ENCODE assay signal across 1 cellular context in the genomic region with DNA sequence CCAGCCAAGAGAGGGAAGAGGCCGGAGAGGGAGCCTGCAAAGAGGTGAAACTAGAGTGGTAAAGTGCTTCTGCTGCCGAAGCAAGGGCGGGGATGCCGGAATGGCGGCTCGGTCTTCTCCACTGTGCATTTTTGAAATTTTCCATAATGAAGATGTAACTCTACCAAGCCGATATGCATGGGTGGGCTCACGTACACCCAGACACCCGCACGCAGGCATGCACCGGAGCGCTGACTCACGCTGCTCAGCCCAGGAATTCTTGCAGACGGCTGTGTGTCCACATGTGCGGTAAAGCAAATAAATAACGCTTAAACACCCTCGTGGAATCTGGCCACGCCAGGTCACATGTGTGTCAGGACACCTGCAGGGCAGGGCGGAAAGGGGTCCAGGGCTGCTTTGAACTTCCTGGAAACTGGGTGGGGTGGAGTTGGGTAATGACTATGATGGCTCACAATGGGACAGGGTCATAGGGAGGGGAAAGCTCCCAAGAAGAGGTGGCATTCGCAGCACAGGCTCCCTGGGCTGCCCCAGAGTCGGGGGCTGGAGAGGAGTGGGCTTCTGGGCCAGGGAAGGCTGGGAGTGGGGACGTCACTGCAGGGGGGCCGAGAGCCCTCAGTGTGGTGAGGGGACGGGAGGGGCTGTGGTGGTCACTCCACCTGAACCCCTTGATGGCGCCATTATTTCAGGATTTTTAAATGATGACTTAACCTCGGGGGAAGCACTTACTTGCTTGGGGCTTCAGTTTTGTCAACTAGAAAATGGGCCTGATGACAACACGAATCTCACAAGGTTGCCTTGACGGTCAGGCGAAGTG.
TF ChIP-seq lines count a peak whose summit lies in the region.

No MANE protein-coding gene starts in this region.

TF ChIP-seq in HepG2, 621 proteins besides CTCF, POLR2A, EP300 and RAD21 (continued from another document and continues in another):
- TF ChIP-seq, protein P1, sequence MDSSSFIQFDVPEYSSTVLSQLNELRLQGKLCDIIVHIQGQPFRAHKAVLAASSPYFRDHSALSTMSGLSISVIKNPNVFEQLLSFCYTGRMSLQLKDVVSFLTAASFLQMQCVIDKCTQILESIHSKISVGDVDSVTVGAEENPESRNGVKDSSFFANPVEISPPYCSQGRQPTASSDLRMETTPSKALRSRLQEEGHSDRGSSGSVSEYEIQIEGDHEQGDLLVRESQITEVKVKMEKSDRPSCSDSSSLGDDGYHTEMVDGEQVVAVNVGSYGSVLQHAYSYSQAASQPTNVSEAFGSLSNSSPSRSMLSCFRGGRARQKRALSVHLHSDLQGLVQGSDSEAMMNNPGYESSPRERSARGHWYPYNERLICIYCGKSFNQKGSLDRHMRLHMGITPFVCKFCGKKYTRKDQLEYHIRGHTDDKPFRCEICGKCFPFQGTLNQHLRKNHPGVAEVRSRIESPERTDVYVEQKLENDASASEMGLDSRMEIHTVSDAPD (CRISPR knock-in tag; IDR thresholded peaks at IDR 0.05), result peak; percentile 94
- TF ChIP-seq PAF1 (CRISPR knock-in tag; IDR thresholded peaks at IDR 0.05) (no peak), KLF15 (CRISPR knock-in tag; IDR thresholded peaks at IDR 0.05; ENCODE audit: borderline replicate concordance) (no peak), SNAI1 (CRISPR knock-in tag; IDR thresholded peaks at IDR 0.05; ENCODE audit: borderline replicate concordance) (peak; percentile 53; the same call in 1 of the 2 replicates), ZNF382 (CRISPR knock-in tag; IDR thresholded peaks at IDR 0.05; ENCODE audit: borderline replicate concordance) (no peak), KMT2A (CRISPR knock-in tag; IDR thresholded peaks at IDR 0.05) (peak; percentile 57; the same call in 1 of the 2 replicates), NFATC3 (CRISPR knock-in tag; IDR thresholded peaks at IDR 0.05) (no peak), ZNF660 (CRISPR knock-in tag; IDR thresholded peaks at IDR 0.05; ENCODE audit: borderline replicate concordance, low read depth) (peak; percentile 80; the same call in 1 of the 2 replicates), ZNF441 (CRISPR knock-in tag; IDR thresholded peaks at IDR 0.05; ENCODE audit: borderline replicate concordance) (peak; percentile 93; the same call in 1 of the 2 replicates), ZNF781 (CRISPR knock-in tag; IDR thresholded peaks at IDR 0.05; ENCODE audit: borderline replicate concordance, not compliant biosample characterization) (no peak), BRCA1 (CRISPR knock-in tag; IDR thresholded peaks at IDR 0.05) (no peak), RBM22 (optimal IDR thresholded peaks at IDR 0.05; ENCODE audit: low read length) (no peak), ZNF3 (CRISPR knock-in tag; IDR thresholded peaks at IDR 0.05) (no peak), SNAPC2 (CRISPR knock-in tag; IDR thresholded peaks at IDR 0.05) (peak; percentile 97), HNRNPH1 (optimal IDR thresholded peaks at IDR 0.05; ENCODE audit: low read depth, low read length) (peak; percentile 36), HNRNPLL (IDR thresholded peaks at IDR 0.05; ENCODE audit: low read depth, low read length, poor library complexity, severe bottlenecking) (peak; percentile 21), SMYD3 (CRISPR knock-in tag; IDR thresholded peaks at IDR 0.05) (peak; percentile 96), PLSCR1 (CRISPR knock-in tag; IDR thresholded peaks at IDR 0.05; ENCODE audit: borderline replicate concordance) (no peak), SAP130 (CRISPR knock-in tag; IDR thresholded peaks at IDR 0.05; ENCODE audit: low read depth) (peak; percentile 100), ZNF616 (CRISPR knock-in tag; IDR thresholded peaks at IDR 0.05; ENCODE audit: low read depth) (no peak), HCFC1 (IDR thresholded peaks at IDR 0.05; ENCODE audit: low read depth, low read length) (peak; percentile 39; the same call in 1 of the 2 replicates), ZNF207 (IDR thresholded peaks at IDR 0.05; ENCODE audit: borderline replicate concordance) (no peak), ZNF10 (CRISPR knock-in tag; IDR thresholded peaks at IDR 0.05; ENCODE audit: borderline replicate concordance, low read depth) (no peak), ZSCAN22 (CRISPR knock-in tag; IDR thresholded peaks at IDR 0.05) (peak; percentile 70; the same call in 1 of the 2 replicates), PAXIP1 (CRISPR knock-in tag; conservative IDR thresholded peaks at IDR 0.05) (peak; percentile 98), CBFB (CRISPR knock-in tag; IDR thresholded peaks at IDR 0.05) (0 out of 2 replicates have a peak, but pooled peaks have one; percentile 62), ZNF33A (CRISPR knock-in tag; IDR thresholded peaks at IDR 0.05; ENCODE audit: borderline replicate concordance) (peak; percentile 16; the same call in 1 of the 2 replicates), POLR2AphosphoS2 (IDR thresholded peaks at IDR 0.05; ENCODE audit: low read depth, low read length) (no peak), ZNF704 (CRISPR knock-in tag; IDR thresholded peaks at IDR 0.05; ENCODE audit: borderline replicate concordance) (peak; percentile 95), PHF5A (CRISPR knock-in tag; IDR thresholded peaks at IDR 0.05; ENCODE audit: low read depth, unreplicated experiment) (peak; percentile 80)
- TF ChIP-seq, protein P2, sequence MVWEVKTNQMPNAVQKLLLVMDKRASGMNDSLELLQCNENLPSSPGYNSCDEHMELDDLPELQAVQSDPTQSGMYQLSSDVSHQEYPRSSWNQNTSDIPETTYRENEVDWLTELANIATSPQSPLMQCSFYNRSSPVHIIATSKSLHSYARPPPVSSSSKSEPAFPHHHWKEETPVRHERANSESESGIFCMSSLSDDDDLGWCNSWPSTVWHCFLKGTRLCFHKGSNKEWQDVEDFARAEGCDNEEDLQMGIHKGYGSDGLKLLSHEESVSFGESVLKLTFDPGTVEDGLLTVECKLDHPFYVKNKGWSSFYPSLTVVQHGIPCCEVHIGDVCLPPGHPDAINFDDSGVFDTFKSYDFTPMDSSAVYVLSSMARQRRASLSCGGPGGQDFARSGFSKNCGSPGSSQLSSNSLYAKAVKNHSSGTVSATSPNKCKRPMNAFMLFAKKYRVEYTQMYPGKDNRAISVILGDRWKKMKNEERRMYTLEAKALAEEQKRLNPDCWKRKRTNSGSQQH (CRISPR knock-in tag; IDR thresholded peaks at IDR 0.05; ENCODE audit: low read depth), result peak; percentile 95
- TF ChIP-seq, protein P3, sequence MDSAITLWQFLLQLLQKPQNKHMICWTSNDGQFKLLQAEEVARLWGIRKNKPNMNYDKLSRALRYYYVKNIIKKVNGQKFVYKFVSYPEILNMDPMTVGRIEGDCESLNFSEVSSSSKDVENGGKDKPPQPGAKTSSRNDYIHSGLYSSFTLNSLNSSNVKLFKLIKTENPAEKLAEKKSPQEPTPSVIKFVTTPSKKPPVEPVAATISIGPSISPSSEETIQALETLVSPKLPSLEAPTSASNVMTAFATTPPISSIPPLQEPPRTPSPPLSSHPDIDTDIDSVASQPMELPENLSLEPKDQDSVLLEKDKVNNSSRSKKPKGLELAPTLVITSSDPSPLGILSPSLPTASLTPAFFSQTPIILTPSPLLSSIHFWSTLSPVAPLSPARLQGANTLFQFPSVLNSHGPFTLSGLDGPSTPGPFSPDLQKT (CRISPR knock-in tag; IDR thresholded peaks at IDR 0.05; ENCODE audit: borderline replicate concordance), result no peak; the same call in 1 of the 2 replicates
- TF ChIP-seq, protein P4, sequence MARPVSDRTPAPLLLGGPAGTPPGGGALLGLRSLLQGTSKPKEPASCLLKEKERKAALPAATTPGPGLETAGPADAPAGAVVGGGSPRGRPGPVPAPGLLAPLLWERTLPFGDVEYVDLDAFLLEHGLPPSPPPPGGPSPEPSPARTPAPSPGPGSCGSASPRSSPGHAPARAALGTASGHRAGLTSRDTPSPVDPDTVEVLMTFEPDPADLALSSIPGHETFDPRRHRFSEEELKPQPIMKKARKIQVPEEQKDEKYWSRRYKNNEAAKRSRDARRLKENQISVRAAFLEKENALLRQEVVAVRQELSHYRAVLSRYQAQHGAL (CRISPR knock-in tag; IDR thresholded peaks at IDR 0.05; ENCODE audit: not compliant biosample characterization), result no peak
- TF ChIP-seq, protein P5, sequence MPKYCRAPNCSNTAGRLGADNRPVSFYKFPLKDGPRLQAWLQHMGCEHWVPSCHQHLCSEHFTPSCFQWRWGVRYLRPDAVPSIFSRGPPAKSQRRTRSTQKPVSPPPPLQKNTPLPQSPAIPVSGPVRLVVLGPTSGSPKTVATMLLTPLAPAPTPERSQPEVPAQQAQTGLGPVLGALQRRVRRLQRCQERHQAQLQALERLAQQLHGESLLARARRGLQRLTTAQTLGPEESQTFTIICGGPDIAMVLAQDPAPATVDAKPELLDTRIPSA (CRISPR knock-in tag; IDR thresholded peaks at IDR 0.05; ENCODE audit: borderline replicate concordance), result no peak
- TF ChIP-seq, protein P6, sequence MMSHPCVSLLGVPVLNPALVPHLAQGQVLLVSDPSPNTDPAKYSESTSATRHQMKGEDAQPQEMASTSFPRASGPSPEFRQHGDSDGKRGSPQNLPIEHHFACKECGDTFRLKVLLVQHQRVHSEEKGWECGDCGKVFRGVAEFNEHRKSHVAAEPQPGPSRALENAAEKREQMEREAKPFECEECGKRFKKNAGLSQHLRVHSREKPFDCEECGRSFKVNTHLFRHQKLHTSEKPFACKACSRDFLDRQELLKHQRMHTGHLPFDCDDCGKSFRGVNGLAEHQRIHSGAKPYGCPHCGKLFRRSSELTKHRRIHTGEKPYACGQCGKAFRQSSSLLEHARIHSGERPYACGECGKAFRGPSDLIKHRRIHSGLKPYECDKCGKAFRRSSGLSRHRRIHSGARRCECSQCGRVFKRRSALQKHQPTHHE (CRISPR knock-in tag; IDR thresholded peaks at IDR 0.05; ENCODE audit: borderline replicate concordance), result no peak; the same call in 1 of the 2 replicates
- TF ChIP-seq, protein P7, sequence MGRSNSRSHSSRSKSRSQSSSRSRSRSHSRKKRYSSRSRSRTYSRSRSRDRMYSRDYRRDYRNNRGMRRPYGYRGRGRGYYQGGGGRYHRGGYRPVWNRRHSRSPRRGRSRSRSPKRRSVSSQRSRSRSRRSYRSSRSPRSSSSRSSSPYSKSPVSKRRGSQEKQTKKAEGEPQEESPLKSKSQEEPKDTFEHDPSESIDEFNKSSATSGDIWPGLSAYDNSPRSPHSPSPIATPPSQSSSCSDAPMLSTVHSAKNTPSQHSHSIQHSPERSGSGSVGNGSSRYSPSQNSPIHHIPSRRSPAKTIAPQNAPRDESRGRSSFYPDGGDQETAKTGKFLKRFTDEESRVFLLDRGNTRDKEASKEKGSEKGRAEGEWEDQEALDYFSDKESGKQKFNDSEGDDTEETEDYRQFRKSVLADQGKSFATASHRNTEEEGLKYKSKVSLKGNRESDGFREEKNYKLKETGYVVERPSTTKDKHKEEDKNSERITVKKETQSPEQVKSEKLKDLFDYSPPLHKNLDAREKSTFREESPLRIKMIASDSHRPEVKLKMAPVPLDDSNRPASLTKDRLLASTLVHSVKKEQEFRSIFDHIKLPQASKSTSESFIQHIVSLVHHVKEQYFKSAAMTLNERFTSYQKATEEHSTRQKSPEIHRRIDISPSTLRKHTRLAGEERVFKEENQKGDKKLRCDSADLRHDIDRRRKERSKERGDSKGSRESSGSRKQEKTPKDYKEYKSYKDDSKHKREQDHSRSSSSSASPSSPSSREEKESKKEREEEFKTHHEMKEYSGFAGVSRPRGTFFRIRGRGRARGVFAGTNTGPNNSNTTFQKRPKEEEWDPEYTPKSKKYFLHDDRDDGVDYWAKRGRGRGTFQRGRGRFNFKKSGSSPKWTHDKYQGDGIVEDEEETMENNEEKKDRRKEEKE (IDR thresholded peaks at IDR 0.05), result no peak
- TF ChIP-seq, protein P8, sequence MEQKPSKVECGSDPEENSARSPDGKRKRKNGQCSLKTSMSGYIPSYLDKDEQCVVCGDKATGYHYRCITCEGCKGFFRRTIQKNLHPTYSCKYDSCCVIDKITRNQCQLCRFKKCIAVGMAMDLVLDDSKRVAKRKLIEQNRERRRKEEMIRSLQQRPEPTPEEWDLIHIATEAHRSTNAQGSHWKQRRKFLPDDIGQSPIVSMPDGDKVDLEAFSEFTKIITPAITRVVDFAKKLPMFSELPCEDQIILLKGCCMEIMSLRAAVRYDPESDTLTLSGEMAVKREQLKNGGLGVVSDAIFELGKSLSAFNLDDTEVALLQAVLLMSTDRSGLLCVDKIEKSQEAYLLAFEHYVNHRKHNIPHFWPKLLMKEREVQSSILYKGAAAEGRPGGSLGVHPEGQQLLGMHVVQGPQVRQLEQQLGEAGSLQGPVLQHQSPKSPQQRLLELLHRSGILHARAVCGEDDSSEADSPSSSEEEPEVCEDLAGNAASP (CRISPR knock-in tag; IDR thresholded peaks at IDR 0.05; ENCODE audit: borderline replicate concordance), result peak; percentile 97; the same call in 1 of the 2 replicates
